In the genomic region with DNA sequence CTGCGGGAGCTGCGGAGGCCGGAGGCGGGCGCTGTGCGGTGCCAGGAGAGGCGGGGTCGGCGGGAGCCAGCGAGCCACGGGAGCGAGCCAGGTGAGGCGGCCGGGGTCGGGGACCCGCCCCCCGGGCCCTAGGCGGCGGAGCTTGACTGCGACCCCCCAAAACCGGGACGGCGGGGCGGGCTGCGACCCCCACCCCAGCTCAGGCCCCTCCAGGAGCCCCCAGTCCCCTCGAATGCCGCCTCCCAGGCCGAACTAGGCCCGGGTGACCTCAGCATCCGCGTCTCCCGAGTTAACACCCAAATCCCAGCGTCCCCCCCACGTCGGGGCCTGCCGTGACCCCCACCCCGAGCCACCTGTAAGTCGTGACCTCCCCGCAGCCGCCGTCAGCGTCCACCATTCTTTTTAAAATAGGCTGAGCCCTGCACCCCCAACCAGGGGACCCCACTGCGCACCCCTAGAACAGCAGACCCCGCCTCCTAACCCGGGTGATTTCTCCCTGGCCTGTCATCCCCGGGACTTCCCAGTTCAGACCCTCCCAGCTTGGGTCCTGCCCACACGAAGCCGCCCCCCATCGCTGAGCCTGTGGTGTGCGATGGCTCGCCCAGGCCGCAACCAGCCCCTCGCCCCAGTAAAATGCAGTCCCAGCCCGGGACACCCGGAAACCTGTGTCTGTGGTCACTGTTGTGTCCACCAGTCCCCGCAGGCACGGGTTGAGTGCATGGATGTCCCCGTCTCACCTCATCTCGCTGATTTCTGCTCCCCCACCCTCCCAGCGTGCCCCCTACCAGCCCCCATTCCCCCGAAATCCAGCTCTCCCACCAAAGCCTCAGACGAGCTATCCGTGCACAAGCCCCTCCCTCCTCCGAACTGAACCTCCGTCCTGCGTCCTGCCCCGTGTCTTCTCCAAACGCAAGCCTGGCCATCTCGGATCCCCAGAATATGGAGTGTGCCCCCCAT, we compare ENCODE assay signal across 8 cellular contexts. TPM values are rescaled to one million over a fixed set of nuclear protein-coding genes. Genes with fewer than 3 reads are reported as not detected.
A peak's percentile ranks its signal among the peaks of the same experiment; 100 is the strongest.
DNase-seq lines count a peak whose midpoint lies in the region; ATAC-seq, FAIRE-seq and TF ChIP-seq lines count a peak whose summit lies in the region.

No MANE protein-coding gene starts in this region.

- 0% methylated on average over 24 of the region's 69 CpGs; no CpG with 5 or more reads in 1 of the 2 experiments for WGBS in IMR-90 (ENCODE audit: extremely low coverage in 2 of 2, insufficient read length in 1 of 2), 2 experiments
- WGBS in pancreas, 2 donors, result 1% methylated on average over 56 to 69 of the region's 69 CpGs

- intact Hi-C loops in IMR-90 (cut with micrococcal nuclease), result loop anchor here (5.0 kb wide), 1 partner anchor 121 kb away; a partner anchor contains a TSS
- intact Hi-C loops in activated T-helper 1 cell treated with anti-CD3 and anti-CD28 coated beads, Interleukin-12 subunit alpha, Interleukin-12 subunit beta, Interleukin-2, Interleukin-4 antibody, amounts not matched to agents 30 ng/mL and 10 ng/mL and 1 ng/mL, durations not matched to agents 14 hours and 24 hours and 36 hours (cut with micrococcal nuclease), result loop anchor here (1.0 to 5.0 kb wide), 7 partner anchors 51 to 1344 kb away; a partner anchor contains a TSS
- intact Hi-C loops in pancreas (cut with DNase I), result no loop called here

- H3K79me1 ChIP-seq in IMR-90 (ENCODE audit: low read depth in 1 of 2, low read length in 2 of 2), result peaks cover 0 to 57% of the 10 kb centered on the region in 2 experiments; a peak in 2 of 4 replicates

- peaks cover 10% of the 10 kb centered on the region for H3K36me3 Mint-ChIP-seq in activated T-helper 1 cell treated with anti-CD3 and anti-CD28 coated beads, Interleukin-12 subunit alpha, Interleukin-12 subunit beta, Interleukin-2, Interleukin-4 antibody, amounts not matched to agents 30 ng/mL and 10 ng/mL and 1 ng/mL, durations not matched to agents 14 hours and 24 hours and 36 hours (ENCODE audit: low read depth)

- peak overlapping the region; percentile 65 for H3K27ac ChIP-seq in IMR-90 (ENCODE audit: insufficient read depth, low read length)
- peak overlapping the region; percentile 51 to 75 (median 69) for H3K27ac ChIP-seq in pancreas

- H3K4ac ChIP-seq in IMR-90 (ENCODE audit: low read depth, low read length), result peak overlapping the region; percentile 72

- peak overlapping the region; percentile 91 for H3K27ac Mint-ChIP-seq in activated T-helper 1 cell treated with anti-CD3 and anti-CD28 coated beads, Interleukin-12 subunit alpha, Interleukin-12 subunit beta, Interleukin-2, Interleukin-4 antibody, amounts not matched to agents 30 ng/mL and 10 ng/mL and 1 ng/mL, durations not matched to agents 14 hours and 24 hours and 36 hours

- no peaks in the 10 kb centered on the region for H3K27me3 ChIP-seq in IMR-90 (ENCODE audit: control insufficient read depth, insufficient read depth, low read length)
- H3K27me3 ChIP-seq in pancreas, result no peaks in the 10 kb centered on the region

- CTCF ChIA-PET in IMR-90 (lab: Yijun Ruan, JAX), result no interaction called here

- H3K36me3 ChIP-seq in IMR-90 (ENCODE audit: control insufficient read depth, insufficient read depth, low read length) (peaks cover 10% of the 10 kb centered on the region), pancreas (no peaks in the 10 kb centered on the region)

- no peak overlapping the region for H2BK15ac ChIP-seq in IMR-90 (ENCODE audit: low read depth, low read length)

- no peak for FAIRE-seq in pancreas (lab: Jason Lieb, UNC)

- no peak overlapping the region for H3K18ac ChIP-seq in IMR-90 (ENCODE audit: low read depth, low read length)

- no peaks in the 10 kb centered on the region for H3K9me3 ChIP-seq in IMR-90 (ENCODE audit: control insufficient read depth, insufficient read depth, low read length)
- H3K9me3 ChIP-seq in pancreas, result no peaks in the 10 kb centered on the region

- H3K27me3 Mint-ChIP-seq in activated T-helper 1 cell treated with anti-CD3 and anti-CD28 coated beads, Interleukin-12 subunit alpha, Interleukin-12 subunit beta, Interleukin-2, Interleukin-4 antibody, amounts not matched to agents 30 ng/mL and 10 ng/mL and 1 ng/mL, durations not matched to agents 14 hours and 24 hours and 36 hours (ENCODE audit: insufficient read depth), result no peaks in the 10 kb centered on the region

- no peak for TF ChIP-seq RAD21 in IMR-90 (IDR thresholded peaks at IDR 0.05; ENCODE audit: low read length)

- in situ Hi-C loops in IMR-90 (cut with MboI; ENCODE audit: low sequenced_read_pairs), result no loop called here

- peak overlapping the region; percentile 47 for H2BK5ac ChIP-seq in IMR-90 (ENCODE audit: low read depth, low read length, poor library complexity, severe bottlenecking)

- H3K9ac ChIP-seq in IMR-90 (ENCODE audit: low read depth, low read length), result peak overlapping the region; percentile 90

- peak overlapping the region; percentile 98 for H3K4me2 ChIP-seq in IMR-90 (ENCODE audit: low read depth, low read length)

- peak overlapping the region; percentile 98 for H2AK9ac ChIP-seq in IMR-90 (replicated peaks; ENCODE audit: low read depth, low read length, poor library complexity)

- DNase-seq in activated CD4-positive, alpha-beta T cell treated with anti-CD3 and anti-CD28 coated beads for 4 hours, result peak; percentile 18 to 33
- no peak for DNase-seq in activated CD4-positive, alpha-beta T cell treated with anti-CD3 and anti-CD28 coated beads for 1 hour
- no peak for DNase-seq in IMR-90
- peak; percentile 31 for DNase-seq in activated T-helper 1 cell treated with anti-CD3 and anti-CD28 coated beads, Interleukin-12 subunit alpha, Interleukin-12 subunit beta, Interleukin-2, Interleukin-4 antibody, amounts not matched to agents 30 ng/mL and 10 ng/mL and 1 ng/mL, durations not matched to agents 14 hours and 24 hours and 36 hours (ENCODE audit: low spot score)
- DNase-seq in glomerular visceral epithelial cell (ENCODE audit: extremely low spot score), result peak; percentile 38
- peak in 4 of 6 donors; percentile 46 to 89 (median 58) for DNase-seq in pancreas
- DNase-seq in GOT3 (lab: John Stamatoyannopoulos, UW), result no peak
- DNase-seq in NCI-H2029 treated with DMSO at 0.1 percent for 48 hours (lab: John Stamatoyannopoulos, UW), result no peak

- H3K4me1 Mint-ChIP-seq in activated T-helper 1 cell treated with anti-CD3 and anti-CD28 coated beads, Interleukin-12 subunit alpha, Interleukin-12 subunit beta, Interleukin-2, Interleukin-4 antibody, amounts not matched to agents 30 ng/mL and 10 ng/mL and 1 ng/mL, durations not matched to agents 14 hours and 24 hours and 36 hours (ENCODE audit: low read depth), result peaks cover 40% of the 10 kb centered on the region

- ATAC-seq in IMR-90 (ENCODE audit: low read depth) (peak; percentile 8), pancreas (peak in 3 of 4 donors; percentile 1 to 3 (median 2))

- no peak overlapping the region for H2BK20ac ChIP-seq in IMR-90 (ENCODE audit: low read depth, low read length)

- peak overlapping the region; percentile 93 for H3K4me3 Mint-ChIP-seq in activated T-helper 1 cell treated with anti-CD3 and anti-CD28 coated beads, Interleukin-12 subunit alpha, Interleukin-12 subunit beta, Interleukin-2, Interleukin-4 antibody, amounts not matched to agents 30 ng/mL and 10 ng/mL and 1 ng/mL, durations not matched to agents 14 hours and 24 hours and 36 hours

- peaks cover 16% of the 10 kb centered on the region for H3K4me1 ChIP-seq in IMR-90 (ENCODE audit: control insufficient read depth, insufficient read depth, low read length)
- peaks cover 0 to 7% (median 0%) of the 10 kb centered on the region in 3 donors for H3K4me1 ChIP-seq in pancreas

- peak; percentile 80; the same call in 1 of the 2 replicates for TF ChIP-seq POLR2A in IMR-90 (IDR thresholded peaks at IDR 0.05; ENCODE audit: low read depth, low read length)

- POLR2A ChIA-PET in IMR-90 (lab: Charles Lee; ENCODE audit: unreplicated experiment), result interaction anchor here (0.6 kb wide), 2 partner anchors 12 to 138 kb away, joined by 3 to 4 read pairs; no protein-coding TSS in a partner anchor

- no peaks in the 10 kb centered on the region for H3K9me3 Mint-ChIP-seq in activated T-helper 1 cell treated with anti-CD3 and anti-CD28 coated beads, Interleukin-12 subunit alpha, Interleukin-12 subunit beta, Interleukin-2, Interleukin-4 antibody, amounts not matched to agents 30 ng/mL and 10 ng/mL and 1 ng/mL, durations not matched to agents 14 hours and 24 hours and 36 hours

- peak overlapping the region; percentile 88 for H2AFZ ChIP-seq in IMR-90 (replicated peaks; ENCODE audit: low read length, poor library complexity)

- TF ChIP-seq CTCF in IMR-90 (conservative IDR thresholded peaks at IDR 0.05; ENCODE audit: low read depth, low read length) (no peak), pancreas (IDR thresholded peaks at IDR 0.05) (no peak)

- no TSS peak for BruUV-seq in IMR-90 (replicated peaks; lab: Mats Ljungman, UMichigan)

- peaks cover 45% of the 10 kb centered on the region for H4K20me1 ChIP-seq in IMR-90 (ENCODE audit: insufficient read depth, low read length)

- H3K4me3 ChIP-seq in IMR-90 (ENCODE audit: insufficient read depth, low read depth, low read length) (peak overlapping the region; percentile 65), pancreas (peak overlapping the region; percentile 84 to 98 (median 92))

- peak overlapping the region; percentile 33 to 66; a peak in 1 of 4 replicates for H4K8ac ChIP-seq in IMR-90 (ENCODE audit: low read depth in 2 of 2, low read length in 2 of 2)

- H2AK5ac ChIP-seq in IMR-90 (ENCODE audit: low read depth, low read length), result peak overlapping the region; percentile 89

- 0 out of 2 replicates have a peak overlapping the region, but pooled peaks have one; percentile 52 for H3K56ac ChIP-seq in IMR-90 (ENCODE audit: extremely low read depth, insufficient read depth, low read length)

- peak overlapping the region; percentile 82 for H3K23ac ChIP-seq in IMR-90 (ENCODE audit: low read depth, low read length)

- no peak overlapping the region; the same call in 1 of the 2 replicates for H4K5ac ChIP-seq in IMR-90 (ENCODE audit: low read depth, low read length)

- dilution Hi-C loops in IMR-90 (cut with HindIII; ENCODE audit: low sequenced_read_pairs, unreplicated experiment), result no loop called here

- H3K9me1 ChIP-seq in IMR-90 (ENCODE audit: insufficient read depth, low read length), result peaks cover 15% of the 10 kb centered on the region

- H3K14ac ChIP-seq in IMR-90 (replicated peaks; ENCODE audit: low read depth, low read length), result peak overlapping the region; percentile 83

- H4K91ac ChIP-seq in IMR-90 (ENCODE audit: insufficient read depth, low read depth, low read length), result no peak overlapping the region; the same call in 1 of the 2 replicates

- no peak overlapping the region for H2BK120ac ChIP-seq in IMR-90 (ENCODE audit: low read depth, low read length)

RNA-seq across cellular contexts. Expression of a gene that starts 0.6 kb away (rescaled TPM):
- 21.5 and 24.4 TPM in 2 replicates for total RNA-seq in IMR-90 (2012; rRNA removed)
- polyA plus RNA-seq in IMR-90 (2012; rRNA removed), result 47.8 and 56.3 TPM in 2 replicates
- polyA plus RNA-seq in IMR-90 (2012; cell fraction: cytosol; rRNA removed), result 34.0 and 49.4 TPM in 2 replicates
- polyA plus RNA-seq in IMR-90 (2012; cell fraction: nucleus; rRNA removed; ENCODE audit: low replicate concordance), result 57.9 and 195 TPM in 2 replicates
- total RNA-seq in activated T-helper 1 cell treated with anti-CD3 and anti-CD28 coated beads, Interleukin-12 subunit alpha, Interleukin-12 subunit beta, Interleukin-2, Interleukin-4 antibody, amounts not matched to agents 30 ng/mL and 10 ng/mL and 1 ng/mL, durations not matched to agents 14 hours and 24 hours and 36 hours, result 41.1 and 45.3 TPM in 2 replicates
- 10 to 100 TPM; 15.1 to 28.1 (median 19.2) TPM for total RNA-seq in pancreas
- 10 to 100 TPM; 20.8 to 34.2 TPM for polyA plus RNA-seq in pancreas

RNA-seq across cellular contexts. Expression of a gene that starts 6.2 kb away (rescaled TPM):
- total RNA-seq in IMR-90 (2012; rRNA removed), result 3.2 and 4.2 TPM in 2 replicates
- polyA plus RNA-seq in IMR-90 (2012; rRNA removed), result 9.2 and 13.6 TPM in 2 replicates
- polyA plus RNA-seq in IMR-90 (2012; cell fraction: cytosol; rRNA removed), result 19.8 and 19.9 TPM in 2 replicates
- 5.3 and 24.1 TPM in 2 replicates for polyA plus RNA-seq in IMR-90 (2012; cell fraction: nucleus; rRNA removed; ENCODE audit: low replicate concordance)
- 20.6 and 21.6 TPM in 2 replicates for total RNA-seq in activated T-helper 1 cell treated with anti-CD3 and anti-CD28 coated beads, Interleukin-12 subunit alpha, Interleukin-12 subunit beta, Interleukin-2, Interleukin-4 antibody, amounts not matched to agents 30 ng/mL and 10 ng/mL and 1 ng/mL, durations not matched to agents 14 hours and 24 hours and 36 hours
- total RNA-seq in pancreas, result 1 to 10 TPM; 3.2 to 8.0 (median 4.7) TPM
- 10 to 100 TPM in 1 of 2 donors, 1 to 10 TPM in 1; 7.3 to 10.5 TPM for polyA plus RNA-seq in pancreas

RNA-seq across cellular contexts. Expression of a gene that starts 23.4 kb away (rescaled TPM):
- total RNA-seq in IMR-90 (2012; rRNA removed), result not detected in 2 replicates
- polyA plus RNA-seq in IMR-90 (2012; rRNA removed), result not detected in 2 replicates
- not detected in 2 replicates for polyA plus RNA-seq in IMR-90 (2012; cell fraction: cytosol; rRNA removed)
- polyA plus RNA-seq in IMR-90 (2012; cell fraction: nucleus; rRNA removed; ENCODE audit: low replicate concordance), result not detected in 2 replicates
- total RNA-seq in activated T-helper 1 cell treated with anti-CD3 and anti-CD28 coated beads, Interleukin-12 subunit alpha, Interleukin-12 subunit beta, Interleukin-2, Interleukin-4 antibody, amounts not matched to agents 30 ng/mL and 10 ng/mL and 1 ng/mL, durations not matched to agents 14 hours and 24 hours and 36 hours, result not detected in 2 replicates
- not detected for total RNA-seq in pancreas
- polyA plus RNA-seq in pancreas, result under 1 TPM in 1 of 2 donors, not detected in 1; 0.92 TPM

RNA-seq across cellular contexts. Expression of a gene that starts 26.3 kb away (rescaled TPM):
- not detected in 2 replicates for total RNA-seq in IMR-90 (2012; rRNA removed)
- polyA plus RNA-seq in IMR-90 (2012; rRNA removed), result not detected in 2 replicates
- polyA plus RNA-seq in IMR-90 (2012; cell fraction: cytosol; rRNA removed), result 0.09 TPM in 1 of 2 replicates, not detected in the other
- polyA plus RNA-seq in IMR-90 (2012; cell fraction: nucleus; rRNA removed; ENCODE audit: low replicate concordance), result not detected in 2 replicates
- not detected in 2 replicates for total RNA-seq in activated T-helper 1 cell treated with anti-CD3 and anti-CD28 coated beads, Interleukin-12 subunit alpha, Interleukin-12 subunit beta, Interleukin-2, Interleukin-4 antibody, amounts not matched to agents 30 ng/mL and 10 ng/mL and 1 ng/mL, durations not matched to agents 14 hours and 24 hours and 36 hours
- 1 to 10 TPM; 1.2 to 6.8 (median 3.1) TPM for total RNA-seq in pancreas
- polyA plus RNA-seq in pancreas, result 100 to 1,000 TPM in 1 of 2 donors, 10 to 100 TPM in 1; 16.2 to 143 TPM

RNA-seq across cellular contexts. Expression of a gene that starts 32.3 kb away (rescaled TPM):
- total RNA-seq in IMR-90 (2012; rRNA removed) (not detected in 2 replicates), pancreas (1 to 10 TPM in 4 of 6 donors, under 1 TPM in 2; 0.73 to 2.6 (median 1.7) TPM)
- polyA plus RNA-seq in IMR-90 (2012; rRNA removed) (not detected in 2 replicates), pancreas (1 to 10 TPM; 3.3 to 5.6 TPM)
- not detected in 2 replicates for polyA plus RNA-seq in IMR-90 (2012; cell fraction: cytosol; rRNA removed)
- polyA plus RNA-seq in IMR-90 (2012; cell fraction: nucleus; rRNA removed; ENCODE audit: low replicate concordance), result 0.36 and 0.60 TPM in 2 replicates
- total RNA-seq in activated T-helper 1 cell treated with anti-CD3 and anti-CD28 coated beads, Interleukin-12 subunit alpha, Interleukin-12 subunit beta, Interleukin-2, Interleukin-4 antibody, amounts not matched to agents 30 ng/mL and 10 ng/mL and 1 ng/mL, durations not matched to agents 14 hours and 24 hours and 36 hours, result 1.4 and 1.7 TPM in 2 replicates

Comparison
In these comparisons a context has a peak if more than half of its experiments do, and no peak if none do; other contexts are left out.
1. DNase-seq: peak in activated CD4-positive, alpha-beta T cell treated with anti-CD3 and anti-CD28 coated beads for 4 hours (2 of 2), activated T-helper 1 cell treated with anti-CD3 and anti-CD28 coated beads, Interleukin-12 subunit alpha, Interleukin-12 subunit beta, Interleukin-2, Interleukin-4 antibody, amounts not matched to agents 30 ng/mL and 10 ng/mL and 1 ng/mL, durations not matched to agents 14 hours and 24 hours and 36 hours (single experiment), glomerular visceral epithelial cell (single experiment) and pancreas (4 of 6); none in activated CD4-positive, alpha-beta T cell treated with anti-CD3 and anti-CD28 coated beads for 1 hour (single experiment), IMR-90 (single experiment), GOT3 (single experiment) and NCI-H2029 treated with DMSO at 0.1 percent for 48 hours (single experiment).
2. intact Hi-C loops: an anchor here in IMR-90 (5.0 kb wide) and activated T-helper 1 cell treated with anti-CD3 and anti-CD28 coated beads, Interleukin-12 subunit alpha, Interleukin-12 subunit beta, Interleukin-2, Interleukin-4 antibody, amounts not matched to agents 30 ng/mL and 10 ng/mL and 1 ng/mL, durations not matched to agents 14 hours and 24 hours and 36 hours (1.0 to 5.0 kb wide); none called in pancreas.